Comparison of ENCODE assay signal across 22 cellular contexts in the genomic region with DNA sequence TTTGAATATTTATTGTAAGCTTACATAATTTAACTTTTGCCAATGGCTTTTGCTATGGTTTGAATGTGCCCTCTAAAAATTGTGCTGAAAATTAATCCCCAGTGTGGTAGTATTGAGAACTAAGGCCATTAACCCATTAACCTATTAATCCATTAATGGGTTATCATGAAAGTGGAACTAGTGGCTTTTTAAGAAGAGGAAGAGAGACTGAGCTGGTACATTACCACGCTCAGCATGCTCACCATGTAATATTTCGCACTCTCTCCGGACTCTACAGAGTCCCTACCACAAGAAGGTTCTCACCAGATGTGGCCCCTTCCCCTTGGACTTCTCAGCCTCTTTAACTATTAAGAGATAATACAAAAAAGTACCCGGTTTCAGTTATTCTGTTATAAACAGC.
DNase-seq lines count a peak whose midpoint lies in the region; ATAC-seq, FAIRE-seq and TF ChIP-seq lines count a peak whose summit lies in the region.
"Had no signal": no experiment of that assay in that cellular context is flagged by ENCODE, and none has a peak within 500 bp of the region (broad histone marks: within the 10 kb centered on the region; RNA-seq: fewer than 3 reads in every experiment).

No MANE protein-coding gene starts in this region.

- no peaks in the 10 kb centered on the region for H3K27me3 ChIP-seq in GM12878 (replicated peaks in 1 of 2; ENCODE audit: control insufficient read depth in 2 of 2, insufficient read depth in 2 of 2, low read length in 1 of 2)

- H3K27ac Mint-ChIP-seq in stimulated activated effector memory CD8-positive, alpha-beta T cell treated with anti-CD3 and anti-CD28 coated beads, Interleukin-12 subunit alpha, Interleukin-12 subunit beta, amount 100 ng/mL, for 72 hours = no peak overlapping the region
- H3K27ac Mint-ChIP-seq: T-cell had no signal

- no peak for TF ChIP-seq POLR2A in GM12878 (IDR thresholded peaks at IDR 0.05; ENCODE audit: low read depth, low read length)

- no peaks in the 10 kb centered on the region for H3K4me1 ChIP-seq in GM12878 (ENCODE audit: control insufficient read depth, insufficient read depth, low read length)

- POLR2A ChIA-PET in GM12878 (lab: Charles Lee) = no interaction called here

- DNase-seq in GM12878 (ENCODE audit: low read depth, low spot score) = no peak
- DNase-seq in stimulated activated effector memory CD8-positive, alpha-beta T cell treated with anti-CD3 and anti-CD28 coated beads, Interleukin-12 subunit alpha, Interleukin-12 subunit beta, amount 100 ng/mL, for 72 hours (ENCODE audit: low spot score in 2 of 2) = no peak
- DNase-seq in Kasumi-1 (lab: John Stamatoyannopoulos, UW) = no peak
- no peak for DNase-seq in COR-L47 (lab: John Stamatoyannopoulos, UW)
- DNase-seq: DMS153, DND-41, GM23248, H7, Karpas-422, NCI-H1105, NCI-H146, NCI-H2029, NCI-H2227 treated with DMSO at 0.1 percent for 48 hours, NCI-H69, SHP77, T-cell had no signal

- 42% methylated on average over 4 of the region's 4 CpGs for WGBS in GM12878 (ENCODE audit: insufficient coverage, insufficient replicate concordance, low lambda C conversion rate, missing lambda C conversion rate)

- no peaks in the 10 kb centered on the region for H3K36me3 Mint-ChIP-seq in stimulated activated effector memory CD8-positive, alpha-beta T cell treated with anti-CD3 and anti-CD28 coated beads, Interleukin-12 subunit alpha, Interleukin-12 subunit beta, amount 100 ng/mL, for 72 hours
- H3K36me3 Mint-ChIP-seq: T-cell had no signal

- ATAC-seq in GM18520 (IDR thresholded peaks at IDR 0.05; ENCODE audit: unreplicated experiment) (peak; percentile 64), GM19324 (IDR thresholded peaks at IDR 0.05; ENCODE audit: low FRiP score, unreplicated experiment) (peak; percentile 73), HG03175 (IDR thresholded peaks at IDR 0.05; ENCODE audit: unreplicated experiment) (peak; percentile 45), GM12878 (peak; percentile 89)
- ATAC-seq in stimulated activated effector memory CD8-positive, alpha-beta T cell treated with anti-CD3 and anti-CD28 coated beads, Interleukin-12 subunit alpha, Interleukin-12 subunit beta, amount 100 ng/mL, for 72 hours = no peak
- ATAC-seq: Panc1, T-cell had no signal

- RAD21 ChIA-PET in GM12878 (lab: Charles Lee; ENCODE audit: unreplicated experiment) = no interaction called here

- BruUV-seq in GM12878 (replicated peaks; lab: Mats Ljungman, UMichigan) = no TSS peak

- H3K4me3 Mint-ChIP-seq in stimulated activated effector memory CD8-positive, alpha-beta T cell treated with anti-CD3 and anti-CD28 coated beads, Interleukin-12 subunit alpha, Interleukin-12 subunit beta, amount 100 ng/mL, for 72 hours = no peak overlapping the region
- H3K4me3 Mint-ChIP-seq: T-cell had no signal

- no peak overlapping the region for H2AFZ ChIP-seq in GM12878 (ENCODE audit: control insufficient read depth, low read depth, low read length)
- H2AFZ ChIP-seq: GM23248 had no signal

- H3K27ac ChIP-seq in GM12878 (ENCODE audit: control insufficient read depth, insufficient read depth) = no peak overlapping the region
- H3K27ac ChIP-seq: GM23248, RWPE1 had no signal

- in situ Hi-C loops in GM12878 (cut with MboI) = no loop called here

- no peaks in the 10 kb centered on the region for H3K79me2 ChIP-seq in GM12878 (ENCODE audit: control insufficient read depth, insufficient read depth, low read length)

- H3K36me3 ChIP-seq in GM12878 (ENCODE audit: control insufficient read depth in 2 of 2, insufficient read depth in 2 of 2, low read length in 1 of 2) = no peaks in the 10 kb centered on the region

- H3K9ac ChIP-seq in GM12878 (ENCODE audit: control insufficient read depth, insufficient read depth, low read length) = no peak overlapping the region
- H3K9ac ChIP-seq: GM23248 had no signal

- CTCF ChIA-PET in GM12878 (lab: Yijun Ruan, JAX) = no interaction called here

- no peak for TF ChIP-seq RAD21 in GM12878 (IDR thresholded peaks at IDR 0.05; ENCODE audit: insufficient read depth, low read depth, low read length)

- TF ChIP-seq EP300 in GM12878 (IDR thresholded peaks at IDR 0.05; ENCODE audit: borderline replicate concordance in 1 of 2, control insufficient read depth in 1 of 2, low read depth in 2 of 2, low read length in 2 of 2) = 0 out of 4 replicates have a peak, but pooled peaks of 1 of the 2 experiments have one; percentile 25

- H3K9me3 ChIP-seq in GM12878 (replicated peaks; ENCODE audit: control insufficient read depth, insufficient read depth, low read length) = no peaks in the 10 kb centered on the region

- H3K9me3 Mint-ChIP-seq in stimulated activated effector memory CD8-positive, alpha-beta T cell treated with anti-CD3 and anti-CD28 coated beads, Interleukin-12 subunit alpha, Interleukin-12 subunit beta, amount 100 ng/mL, for 72 hours = peaks cover 14% of the 10 kb centered on the region

- intact Hi-C loops in GM12878 (cut with micrococcal nuclease; ENCODE audit: unreplicated experiment) = no loop called here

- H3K4me2 ChIP-seq in GM12878 (ENCODE audit: control insufficient read depth, insufficient read depth) = no peak overlapping the region

- SMC1A ChIA-PET in GM12878 (lab: Charles Lee; ENCODE audit: uncharacterized antibody, unreplicated experiment) = interaction anchor here (1.4 kb wide), 1 partner anchor 9 kb away, joined by 3 read pairs; no protein-coding TSS in a partner anchor

- H4K20me1 ChIP-seq in GM12878 (ENCODE audit: control insufficient read depth, insufficient read depth) = no peaks in the 10 kb centered on the region

- no peaks in the 10 kb centered on the region for H3K4me1 Mint-ChIP-seq in stimulated activated effector memory CD8-positive, alpha-beta T cell treated with anti-CD3 and anti-CD28 coated beads, Interleukin-12 subunit alpha, Interleukin-12 subunit beta, amount 100 ng/mL, for 72 hours
- H3K4me1 Mint-ChIP-seq: T-cell had no signal

- H3K4me3 ChIP-seq in GM12878 = no peak overlapping the region
- H3K4me3 ChIP-seq: GM23248 had no signal

- TF ChIP-seq CTCF in GM12878 (IDR thresholded peaks at IDR 0.05 in 2 of 3, conservative IDR thresholded peaks at IDR 0.05 in 1 of 3; ENCODE audit: control insufficient read depth in 2 of 3, extremely low read depth in 1 of 3, insufficient read depth in 1 of 3, low read depth in 3 of 3, low read length in 3 of 3) = no peak

- no peak for FAIRE-seq in GM12878 (lab: Jason Lieb, UNC)
- FAIRE-seq: GM18507 had no signal

TF ChIP-seq in GM12878, 131 proteins besides CTCF, POLR2A, EP300 and RAD21:
- TF ChIP-seq ZBTB4 (CRISPR knock-in tag; IDR thresholded peaks at IDR 0.05) = no peak
- TF ChIP-seq MAX (IDR thresholded peaks at IDR 0.05; ENCODE audit: low read depth, low read length) = no peak
- no peak for TF ChIP-seq KAT2A (conservative IDR thresholded peaks at IDR 0.05; ENCODE audit: control insufficient read depth, low read depth, low read length)
- TF ChIP-seq PKNOX1 (IDR thresholded peaks at IDR 0.05) = no peak
- peak; percentile 76; the same call in 1 of the 2 replicates for TF ChIP-seq MTA2 (IDR thresholded peaks at IDR 0.05; ENCODE audit: low read depth)
- 0 out of 2 replicates have a peak, but pooled peaks have one; percentile 19 for TF ChIP-seq IKZF1 (conservative IDR thresholded peaks at IDR 0.05)
- TF ChIP-seq SMARCA5 (IDR thresholded peaks at IDR 0.05) = no peak
- TF ChIP-seq ZNF24 (IDR thresholded peaks at IDR 0.05) = 0 out of 2 replicates have a peak, but pooled peaks have one; percentile 47
- TF ChIP-seq NR2F1 (conservative IDR thresholded peaks at IDR 0.05) = peak; percentile 77
- TF ChIP-seq MEF2B (IDR thresholded peaks at IDR 0.05; ENCODE audit: partially characterized antibody, poor library complexity, severe bottlenecking) = peak; percentile 46
- TF ChIP-seq BRCA1 (IDR thresholded peaks at IDR 0.05; ENCODE audit: low read depth, low read length) = no peak
- TF ChIP-seq JUNB (IDR thresholded peaks at IDR 0.05) = no peak
- TF ChIP-seq SPI1 (IDR thresholded peaks at IDR 0.05; ENCODE audit: borderline replicate concordance, insufficient read depth, low read depth, low read length) = peak; percentile 38; the same call in 1 of the 2 replicates
